In the genomic region with DNA sequence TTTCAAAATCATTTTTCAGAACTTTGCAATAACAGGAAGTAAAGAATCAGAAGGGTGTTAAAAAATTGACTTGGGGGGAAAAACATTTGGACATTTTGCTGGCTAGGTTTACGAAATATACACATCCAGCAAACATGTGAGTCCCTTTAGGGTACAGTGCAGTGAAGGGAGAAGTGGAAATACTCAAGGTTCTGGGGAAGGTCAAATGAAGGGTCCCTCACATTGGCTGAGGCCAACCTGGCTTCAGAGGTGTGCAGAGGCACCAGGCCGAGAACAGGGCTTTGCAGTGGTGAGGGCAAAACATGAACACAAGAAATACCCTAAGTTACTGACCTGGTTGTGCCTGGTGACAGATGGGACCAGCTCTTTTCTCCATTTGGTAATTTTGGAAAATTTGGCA, we compare ENCODE assay signal across 8 cellular contexts. TPM values are rescaled to one million over a fixed set of nuclear protein-coding genes. Genes with fewer than 3 reads are reported as not detected.
DNase-seq lines count a peak whose midpoint lies in the region; ATAC-seq and TF ChIP-seq lines count a peak whose summit lies in the region.

No MANE protein-coding gene starts in this region.

- TF ChIP-seq CTCF in 22Rv1 (IDR thresholded peaks at IDR 0.05), result no peak
- TF ChIP-seq CTCF in GM23338 (conservative IDR thresholded peaks at IDR 0.05; ENCODE audit: low read depth in 2 of 2), result no peak

- no peak overlapping the region for H4K8ac ChIP-seq in mesendoderm (ENCODE audit: low read depth, low read length)

- H3K4me3 Mint-ChIP-seq in GM23338, result peak overlapping the region; percentile 81
- H3K4me3 Mint-ChIP-seq in activated CD4-positive, alpha-beta memory T cell treated with anti-CD3 and anti-CD28 coated beads, Interleukin-2, amount 10 ng/mL, durations not matched to agents 7 days and 5 days, result peak overlapping the region; percentile 31

- H3K4me1 ChIP-seq in GM23338 (ENCODE audit: insufficient read depth) (peaks cover 10% of the 10 kb centered on the region), mesendoderm (ENCODE audit: control insufficient read depth, low read depth, low read length) (peaks cover 3% of the 10 kb centered on the region)

- H4K5ac ChIP-seq in mesendoderm (ENCODE audit: low read length), result no peak overlapping the region

- H3K36me3 Mint-ChIP-seq in GM23338 (ENCODE audit: low read depth), result peaks cover 31% of the 10 kb centered on the region
- peaks cover 38% of the 10 kb centered on the region for H3K36me3 Mint-ChIP-seq in activated CD4-positive, alpha-beta memory T cell treated with anti-CD3 and anti-CD28 coated beads, Interleukin-2, amount 10 ng/mL, durations not matched to agents 7 days and 5 days (ENCODE audit: low read depth)

- WGBS in mesendoderm (ENCODE audit: extremely low coverage, insufficient coverage, low lambda C conversion rate), result no CpG with 5 or more reads among the region's 2 CpGs

- H3K56ac ChIP-seq in mesendoderm (ENCODE audit: low read length), result peak overlapping the region; percentile 65

- H3K4me2 ChIP-seq in GM23338 (no peak overlapping the region), mesendoderm (ENCODE audit: low read length) (no peak overlapping the region)

- POLR2A ChIA-PET in activated CD4-positive, alpha-beta memory T cell treated with anti-CD3 and anti-CD28 coated beads, Interleukin-2, amount 10 ng/mL, durations not matched to agents 7 days and 5 days (lab: Charles Lee), result interaction anchor here (0.6 to 4.0 kb wide), 13 partner anchors 9 to 149 kb away, joined by 3 to 59 read pairs (median 4); partner anchors contain the start of gene CDC16

- H3K27ac Mint-ChIP-seq in GM23338, result peak overlapping the region; percentile 85
- H3K27ac Mint-ChIP-seq in activated CD4-positive, alpha-beta memory T cell treated with anti-CD3 and anti-CD28 coated beads, Interleukin-2, amount 10 ng/mL, durations not matched to agents 7 days and 5 days, result peak overlapping the region; percentile 94

- peaks cover 13% of the 10 kb centered on the region for H4K20me1 ChIP-seq in GM23338 (replicated peaks; ENCODE audit: insufficient read depth)

- no peak overlapping the region for H2BK15ac ChIP-seq in mesendoderm (replicated peaks; ENCODE audit: low read depth)

- H3K9ac ChIP-seq in mesendoderm (ENCODE audit: low read length), result peak overlapping the region; percentile 37

- DNase-seq in GM23338 (ENCODE audit: low spot score) (no peak), mesendoderm (no peak), NOMO-1 treated with DMSO at 0.1 percent for 48 hours (lab: John Stamatoyannopoulos, UW; ENCODE audit: unreplicated experiment) (no peak), putamen (ENCODE audit: low spot score) (no peak), NCI-H2196 (lab: John Stamatoyannopoulos, UW; ENCODE audit: unreplicated experiment) (no peak)
- no peak for DNase-seq in activated CD4-positive, alpha-beta memory T cell treated with anti-CD3 and anti-CD28 coated beads, Interleukin-2, amount 10 ng/mL, durations not matched to agents 7 days and 5 days

- H3K27me3 ChIP-seq in GM23338 (ENCODE audit: insufficient read depth), result no peaks in the 10 kb centered on the region
- no peaks in the 10 kb centered on the region for H3K27me3 ChIP-seq in mesendoderm (ENCODE audit: insufficient read depth, low read length, poor library complexity)

- H2BK120ac ChIP-seq in mesendoderm (ENCODE audit: low read depth, low read length), result no peak overlapping the region

- H3K36me3 ChIP-seq in GM23338 (ENCODE audit: insufficient read depth), result peaks cover 11% of the 10 kb centered on the region; the same call in 1 of the 2 replicates
- H3K36me3 ChIP-seq in mesendoderm (ENCODE audit: control insufficient read depth, insufficient read depth, low read length), result no peaks in the 10 kb centered on the region

- H3K23ac ChIP-seq in mesendoderm (ENCODE audit: low read length), result no peak overlapping the region

- CTCF ChIA-PET in activated CD4-positive, alpha-beta memory T cell treated with anti-CD3 and anti-CD28 coated beads, Interleukin-2, amount 10 ng/mL, durations not matched to agents 7 days and 5 days (lab: Charles Lee), result interaction anchor here (0.8 to 1.1 kb wide), 2 partner anchors 11 to 61 kb away, joined by 3 to 5 read pairs; no protein-coding TSS in a partner anchor

- no peak for ATAC-seq in GM23338
- no peak for ATAC-seq in GM18867 (IDR thresholded peaks at IDR 0.05; ENCODE audit: unreplicated experiment)

- H3K79me2 ChIP-seq in GM23338 (replicated peaks; ENCODE audit: insufficient read depth), result peaks cover 24% of the 10 kb centered on the region
- peaks cover 10% of the 10 kb centered on the region for H3K79me2 ChIP-seq in mesendoderm (ENCODE audit: control insufficient read depth, insufficient read depth, low read length)

- no peak overlapping the region for H2AK5ac ChIP-seq in mesendoderm (ENCODE audit: low read length)

- H3K4me1 Mint-ChIP-seq in GM23338, result peaks cover 22% of the 10 kb centered on the region
- peaks cover 40% of the 10 kb centered on the region for H3K4me1 Mint-ChIP-seq in activated CD4-positive, alpha-beta memory T cell treated with anti-CD3 and anti-CD28 coated beads, Interleukin-2, amount 10 ng/mL, durations not matched to agents 7 days and 5 days

- no peak overlapping the region for H2BK5ac ChIP-seq in mesendoderm (ENCODE audit: low read length)

- H3K27me3 Mint-ChIP-seq in GM23338 (ENCODE audit: insufficient read depth, low read depth, poor library complexity), result peaks cover 11% of the 10 kb centered on the region
- no peaks in the 10 kb centered on the region for H3K27me3 Mint-ChIP-seq in activated CD4-positive, alpha-beta memory T cell treated with anti-CD3 and anti-CD28 coated beads, Interleukin-2, amount 10 ng/mL, durations not matched to agents 7 days and 5 days

- H2AFZ ChIP-seq in GM23338, result no peak overlapping the region

- no peak overlapping the region for H3K4ac ChIP-seq in mesendoderm (ENCODE audit: low read depth, low read length)

- peak overlapping the region; percentile 97 for H3K27ac ChIP-seq in 22Rv1
- H3K27ac ChIP-seq in GM23338 (ENCODE audit: low read depth), result peak overlapping the region; percentile 100
- peak overlapping the region; percentile 9 for H3K27ac ChIP-seq in mesendoderm (ENCODE audit: low read depth, low read length)

- peaks cover 14% of the 10 kb centered on the region for H3F3A ChIP-seq in GM23338 (replicated peaks; ENCODE audit: low read depth)

- H3K79me1 ChIP-seq in mesendoderm (ENCODE audit: low read length), result peaks cover 2% of the 10 kb centered on the region

- H3K9me3 Mint-ChIP-seq in GM23338, result no peaks in the 10 kb centered on the region
- no peaks in the 10 kb centered on the region for H3K9me3 Mint-ChIP-seq in activated CD4-positive, alpha-beta memory T cell treated with anti-CD3 and anti-CD28 coated beads, Interleukin-2, amount 10 ng/mL, durations not matched to agents 7 days and 5 days

- H3K18ac ChIP-seq in mesendoderm (ENCODE audit: low read length), result no peak overlapping the region

- H3K4me3 ChIP-seq in GM23338 (no peak overlapping the region; the same call in 1 of the 2 replicates), mesendoderm (ENCODE audit: low read length) (no peak overlapping the region)

- H3K9me2 ChIP-seq in GM23338 (ENCODE audit: insufficient read depth), result no peaks in the 10 kb centered on the region

TF ChIP-seq in GM23338, 12 proteins besides CTCF, POLR2A, EP300 and RAD21 (continues in another document):
- TF ChIP-seq, protein P1, sequence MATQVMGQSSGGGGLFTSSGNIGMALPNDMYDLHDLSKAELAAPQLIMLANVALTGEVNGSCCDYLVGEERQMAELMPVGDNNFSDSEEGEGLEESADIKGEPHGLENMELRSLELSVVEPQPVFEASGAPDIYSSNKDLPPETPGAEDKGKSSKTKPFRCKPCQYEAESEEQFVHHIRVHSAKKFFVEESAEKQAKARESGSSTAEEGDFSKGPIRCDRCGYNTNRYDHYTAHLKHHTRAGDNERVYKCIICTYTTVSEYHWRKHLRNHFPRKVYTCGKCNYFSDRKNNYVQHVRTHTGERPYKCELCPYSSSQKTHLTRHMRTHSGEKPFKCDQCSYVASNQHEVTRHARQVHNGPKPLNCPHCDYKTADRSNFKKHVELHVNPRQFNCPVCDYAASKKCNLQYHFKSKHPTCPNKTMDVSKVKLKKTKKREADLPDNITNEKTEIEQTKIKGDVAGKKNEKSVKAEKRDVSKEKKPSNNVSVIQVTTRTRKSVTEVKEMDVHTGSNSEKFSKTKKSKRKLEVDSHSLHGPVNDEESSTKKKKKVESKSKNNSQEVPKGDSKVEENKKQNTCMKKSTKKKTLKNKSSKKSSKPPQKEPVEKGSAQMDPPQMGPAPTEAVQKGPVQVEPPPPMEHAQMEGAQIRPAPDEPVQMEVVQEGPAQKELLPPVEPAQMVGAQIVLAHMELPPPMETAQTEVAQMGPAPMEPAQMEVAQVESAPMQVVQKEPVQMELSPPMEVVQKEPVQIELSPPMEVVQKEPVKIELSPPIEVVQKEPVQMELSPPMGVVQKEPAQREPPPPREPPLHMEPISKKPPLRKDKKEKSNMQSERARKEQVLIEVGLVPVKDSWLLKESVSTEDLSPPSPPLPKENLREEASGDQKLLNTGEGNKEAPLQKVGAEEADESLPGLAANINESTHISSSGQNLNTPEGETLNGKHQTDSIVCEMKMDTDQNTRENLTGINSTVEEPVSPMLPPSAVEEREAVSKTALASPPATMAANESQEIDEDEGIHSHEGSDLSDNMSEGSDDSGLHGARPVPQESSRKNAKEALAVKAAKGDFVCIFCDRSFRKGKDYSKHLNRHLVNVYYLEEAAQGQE (IDR thresholded peaks at IDR 0.05; ENCODE audit: unreplicated experiment), result no peak
- TF ChIP-seq EZH2 (IDR thresholded peaks at IDR 0.05; ENCODE audit: low read depth, unreplicated experiment), result no peak
- no peak for TF ChIP-seq ZNF114 (CRISPR knock-in tag; IDR thresholded peaks at IDR 0.05)
- TF ChIP-seq POLR2AphosphoS5 (IDR thresholded peaks at IDR 0.05; ENCODE audit: low read depth), result no peak

RNA-seq across cellular contexts. Expression of gene UPF3A, which starts 1.6 kb away (rescaled TPM):
- 45.0 and 57.2 TPM in 2 replicates for total RNA-seq in GM23338 (2014; rRNA removed; shearing (Covaris generic))
- 174 and 177 TPM in 2 replicates for polyA plus RNA-seq in GM23338 (2016; fragmentation: Nextera tagmentation; extraction: Ambion mirVana)
- 10 to 100 TPM; 46.2 to 52.8 TPM for total RNA-seq in activated CD4-positive, alpha-beta memory T cell treated with anti-CD3 and anti-CD28 coated beads, Interleukin-2, amount 10 ng/mL, durations not matched to agents 7 days and 5 days
- polyA plus RNA-seq in mesendoderm (2013, experiment 1 of 2), result 62.2 TPM
- 61.0 TPM for polyA plus RNA-seq in mesendoderm (2013, experiment 2 of 2)

RNA-seq across cellular contexts. Expression of gene CHAMP1, which starts 34.5 kb away (rescaled TPM):
- 39.1 and 54.8 TPM in 2 replicates for total RNA-seq in GM23338 (2014; rRNA removed; shearing (Covaris generic))
- 32.8 and 35.1 TPM in 2 replicates for polyA plus RNA-seq in GM23338 (2016; fragmentation: Nextera tagmentation; extraction: Ambion mirVana)
- 10 to 100 TPM; 30.6 to 32.8 TPM for total RNA-seq in activated CD4-positive, alpha-beta memory T cell treated with anti-CD3 and anti-CD28 coated beads, Interleukin-2, amount 10 ng/mL, durations not matched to agents 7 days and 5 days
- 57.6 TPM for polyA plus RNA-seq in mesendoderm (2013, experiment 1 of 2)
- polyA plus RNA-seq in mesendoderm (2013, experiment 2 of 2), result 55.4 TPM

RNA-seq across cellular contexts. Expression of gene CDC16, which starts 45.1 kb away (rescaled TPM):
- total RNA-seq in GM23338 (2014; rRNA removed; shearing (Covaris generic)), result 84.2 and 86.1 TPM in 2 replicates
- polyA plus RNA-seq in GM23338 (2016; fragmentation: Nextera tagmentation; extraction: Ambion mirVana), result 91.3 and 95.9 TPM in 2 replicates
- total RNA-seq in activated CD4-positive, alpha-beta memory T cell treated with anti-CD3 and anti-CD28 coated beads, Interleukin-2, amount 10 ng/mL, durations not matched to agents 7 days and 5 days, result 10 to 100 TPM; 59.6 to 64.0 TPM
- polyA plus RNA-seq in mesendoderm (2013, experiment 1 of 2), result 64.0 TPM
- 63.4 TPM for polyA plus RNA-seq in mesendoderm (2013, experiment 2 of 2)

Comparison
In these comparisons a context has a peak if more than half of its experiments do, and no peak if none do; other contexts are left out.
1. H3K27ac ChIP-seq: peak in every context shown above with its lines; median percentile 100 in GM23338; 97 in 22Rv1; 9 in mesendoderm.